ENCODE assay signal across 24 cellular contexts in the genomic region with DNA sequence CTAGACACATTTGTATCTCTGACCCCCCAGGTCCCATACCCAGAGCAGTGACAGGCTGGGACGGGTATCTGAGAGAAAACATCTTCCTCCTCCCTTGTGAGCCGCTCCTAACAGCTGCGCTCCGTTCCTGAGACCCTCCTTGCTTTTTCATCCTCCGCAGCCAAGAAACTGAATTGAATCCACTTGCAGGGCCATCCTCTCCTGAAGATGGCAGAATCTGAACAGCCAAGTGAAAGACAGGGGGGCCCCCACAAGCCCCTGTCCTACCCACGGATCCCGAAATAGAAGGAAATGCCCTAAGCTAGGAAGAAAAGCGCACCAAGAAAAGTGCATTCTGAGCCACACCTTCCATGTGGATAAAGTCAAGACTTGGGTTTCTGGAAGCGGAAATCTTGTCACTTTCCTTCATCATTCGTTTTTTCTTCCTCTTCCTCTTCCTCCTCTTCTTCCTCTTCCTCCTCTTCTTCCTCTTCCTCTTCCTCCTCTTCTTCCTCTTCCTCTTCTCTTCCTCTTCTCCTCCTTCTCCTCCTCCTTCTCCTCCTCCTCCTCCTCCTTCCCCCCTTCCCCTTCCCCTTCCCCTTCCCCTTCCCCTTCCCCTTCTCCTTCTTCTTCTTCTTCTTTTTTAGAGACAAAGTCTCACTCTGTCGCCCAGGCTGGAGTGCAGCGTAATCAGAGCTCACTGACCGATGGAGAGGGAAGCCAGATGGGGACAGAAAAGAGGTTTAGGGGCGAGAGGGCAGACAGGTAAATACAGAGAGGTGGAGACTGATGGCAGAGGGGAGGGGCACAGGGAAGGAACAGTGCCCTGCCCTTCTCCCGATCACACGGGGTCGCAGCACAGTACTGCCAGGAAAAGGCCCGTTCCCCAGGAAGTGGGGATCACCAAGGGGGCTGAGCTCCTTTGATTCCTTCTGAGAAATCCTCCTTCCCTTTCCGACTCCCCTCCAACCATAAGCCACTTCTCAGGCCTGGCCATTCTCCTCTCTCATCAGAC.
DNase-seq lines count a peak whose midpoint lies in the region; ATAC-seq, FAIRE-seq and TF ChIP-seq lines count a peak whose summit lies in the region.
"Had no signal": no experiment of that assay in that cellular context is flagged by ENCODE, and none has a peak within 500 bp of the region (broad histone marks: within the 10 kb centered on the region; RNA-seq: fewer than 3 reads in every experiment).

No MANE protein-coding gene starts in this region.

- H3K4me3 ChIP-seq in HepG2 (replicated peaks in 1 of 3; ENCODE audit: insufficient read depth in 1 of 3, low read depth in 2 of 3, low read length in 3 of 3) (no peak overlapping the region), right lobe of liver (no peak overlapping the region), OCI-LY1 (ENCODE audit: low read depth, low read length, poor library complexity, severe bottlenecking) (no peak overlapping the region), smooth muscle cell (no peak overlapping the region)
- H3K4me3 ChIP-seq: BLaER1, cardiac muscle cell, esophagus squamous epithelium, gastrocnemius medialis had no signal

- H3K9ac ChIP-seq in HepG2 (ENCODE audit: insufficient read depth, low read depth, low read length) (no peak overlapping the region), OCI-LY1 (ENCODE audit: low read length) (no peak overlapping the region), smooth muscle cell (ENCODE audit: low read depth) (no peak overlapping the region)
- H3K9ac ChIP-seq: BLaER1, parathyroid adenoma had no signal

- TF ChIP-seq POLR2A in HepG2 (IDR thresholded peaks at IDR 0.05; ENCODE audit: insufficient read depth in 1 of 2, low read depth in 2 of 2, low read length in 2 of 2) (no peak), right lobe of liver (IDR thresholded peaks at IDR 0.05) (no peak)

- H3K4me1 ChIP-seq in HepG2 (ENCODE audit: insufficient read depth, low read length) (no peaks in the 10 kb centered on the region), right lobe of liver (no peaks in the 10 kb centered on the region), OCI-LY1 (ENCODE audit: insufficient read depth, low read length, severe bottlenecking) (no peaks in the 10 kb centered on the region), smooth muscle cell (ENCODE audit: low read depth) (no peaks in the 10 kb centered on the region)
- H3K4me1 ChIP-seq: BLaER1, esophagus squamous epithelium, gastrocnemius medialis, parathyroid adenoma, testis had no signal

- TF ChIP-seq CTCF in HepG2 (CRISPR knock-in tag; IDR thresholded peaks at IDR 0.05) (no peak), right lobe of liver (IDR thresholded peaks at IDR 0.05) (no peak), OCI-LY1 (IDR thresholded peaks at IDR 0.05; ENCODE audit: low read length) (peak; percentile 15; the same call in 1 of the 2 replicates), smooth muscle cell (IDR thresholded peaks at IDR 0.05; ENCODE audit: borderline replicate concordance, insufficient read depth, poor library complexity, severe bottlenecking) (no peak)

- DNase-seq in HepG2 (ENCODE audit: low spot score) = no peak
- no peak for DNase-seq in right lobe of liver
- DNase-seq in iPS-NIHi7 (ENCODE audit: extremely low spot score) = peak; percentile 54
- DNase-seq in smooth muscle cell (lab: John Stamatoyannopoulos, UW; ENCODE audit: unreplicated experiment) = no peak
- DNase-seq in NCI-H2029 (lab: John Stamatoyannopoulos, UW) = no peak
- no peak for DNase-seq in NCI-H146 (lab: John Stamatoyannopoulos, UW)
- DNase-seq in ureter (ENCODE audit: low spot score) = no peak
- DNase-seq: aorta; cortex of kidney; esophagus squamous epithelium; gastrocnemius medialis; left cardiac atrium; NCI-H1417 treated with DMSO at 0.1 percent for 48 hours; NCI-H526; right cardiac atrium; stimulated activated CD4-positive, alpha-beta T cell treated with anti-CD3 and anti-CD28 coated beads, Interleukin-4, amount 100 ng/mL, for 4 hours; stimulated activated naive CD4-positive, alpha-beta T cell treated with Interleukin-2 at 50 U/mL for 16 hours; T-helper 2 cell; testis had no signal

- BruUV-seq in HepG2 (replicated peaks; lab: Mats Ljungman, UMichigan) = no TSS peak

- H3K36me3 ChIP-seq in HepG2 (replicated peaks in 1 of 2; ENCODE audit: control insufficient read depth in 1 of 2, insufficient read depth in 2 of 2, low read length in 2 of 2) = no peaks in the 10 kb centered on the region
- H3K36me3 ChIP-seq in right lobe of liver = no peaks in the 10 kb centered on the region
- no peaks in the 10 kb centered on the region for H3K36me3 ChIP-seq in OCI-LY1 (ENCODE audit: insufficient read depth, low read length)
- no peaks in the 10 kb centered on the region for H3K36me3 ChIP-seq in smooth muscle cell (ENCODE audit: low read depth)
- H3K36me3 ChIP-seq: BLaER1, cardiac muscle cell, esophagus squamous epithelium, gastrocnemius medialis had no signal

- H3K9me3 ChIP-seq in HepG2 (ENCODE audit: low read length) = no peaks in the 10 kb centered on the region
- H3K9me3 ChIP-seq in right lobe of liver = no peaks in the 10 kb centered on the region
- no peaks in the 10 kb centered on the region for H3K9me3 ChIP-seq in OCI-LY1 (ENCODE audit: low read length)
- H3K9me3 ChIP-seq in smooth muscle cell (replicated peaks; ENCODE audit: low read depth) = no peaks in the 10 kb centered on the region
- H3K9me3 ChIP-seq: BLaER1, esophagus squamous epithelium, gastrocnemius medialis, testis had no signal

- H3K79me2 ChIP-seq in HepG2 (ENCODE audit: insufficient read depth, low read length) = no peaks in the 10 kb centered on the region
- no peaks in the 10 kb centered on the region for H3K79me2 ChIP-seq in OCI-LY1 (ENCODE audit: insufficient read depth, low read length)
- no peaks in the 10 kb centered on the region for H3K79me2 ChIP-seq in smooth muscle cell (ENCODE audit: low read depth)
- H3K79me2 ChIP-seq: parathyroid adenoma had no signal

- H4K20me1 ChIP-seq in HepG2 (ENCODE audit: insufficient read depth, low read length) (no peaks in the 10 kb centered on the region), OCI-LY1 (ENCODE audit: insufficient read depth, low read length) (no peaks in the 10 kb centered on the region), smooth muscle cell (ENCODE audit: low read depth) (no peaks in the 10 kb centered on the region)
- H4K20me1 ChIP-seq: BLaER1 had no signal

- no peaks in the 10 kb centered on the region for H3K9me2 ChIP-seq in OCI-LY1 (ENCODE audit: low read depth, low read length)

- H3K27me3 ChIP-seq in HepG2 (ENCODE audit: control insufficient read depth in 1 of 2, insufficient read depth in 2 of 2, low read length in 2 of 2) (peaks cover 1 to 45% of the 10 kb centered on the region in 2 experiments; a peak in 4 of 5 replicates), right lobe of liver (no peaks in the 10 kb centered on the region), OCI-LY1 (ENCODE audit: insufficient read depth, low read length) (no peaks in the 10 kb centered on the region), smooth muscle cell (ENCODE audit: low read depth) (peaks cover 24% of the 10 kb centered on the region)
- H3K27me3 ChIP-seq: BLaER1, gastrocnemius medialis, testis had no signal

- ATAC-seq in HepG2 (no peak), right lobe of liver (no peak)
- ATAC-seq: activated naive CD4-positive, alpha-beta T cell treated with anti-CD3 and anti-CD28 coated beads, Interleukin-2, amount 50 U/mL, for 72 hours; gastrocnemius medialis; left cardiac atrium; right cardiac atrium had no signal

- no peak for TF ChIP-seq RAD21 in HepG2 (CRISPR knock-in tag; IDR thresholded peaks at IDR 0.05)

- no peaks in the 10 kb centered on the region for H3F3A ChIP-seq in OCI-LY1 (ENCODE audit: insufficient read depth, low read length)
- no peaks in the 10 kb centered on the region for H3F3A ChIP-seq in smooth muscle cell (ENCODE audit: low read depth)

- no peak for FAIRE-seq in HepG2 (lab: Jason Lieb, UNC)

- POLR2A ChIA-PET in HepG2 (lab: Yijun Ruan, JAX) = no interaction called here

- in situ Hi-C loops in HepG2 (cut with HindIII; ENCODE audit: extremely low pct_ligation_motif_present, low pct_unique_long_range_greater_than_20kb) = no loop called here

- TF ChIP-seq EP300 in HepG2 (IDR thresholded peaks at IDR 0.05; ENCODE audit: low read depth in 2 of 2, low read length in 2 of 2) (no peak), HepG2 (CRISPR knock-in tag; IDR thresholded peaks at IDR 0.05; ENCODE audit: borderline replicate concordance) (no peak)

- no peak overlapping the region for H3K27ac ChIP-seq in HepG2 (ENCODE audit: extremely low read length, insufficient read depth, low read length)
- H3K27ac ChIP-seq in right lobe of liver = no peak overlapping the region
- H3K27ac ChIP-seq in OCI-LY1 (ENCODE audit: low read depth, low read length, poor library complexity, severe bottlenecking) = no peak overlapping the region
- no peak overlapping the region for H3K27ac ChIP-seq in smooth muscle cell (ENCODE audit: low read depth)
- H3K27ac ChIP-seq: BLaER1, cardiac muscle cell, esophagus squamous epithelium, gastrocnemius medialis, parathyroid adenoma, testis had no signal

- H3K4me2 ChIP-seq in HepG2 (ENCODE audit: low read depth, low read length) (no peak overlapping the region), OCI-LY1 (ENCODE audit: low read length) (no peak overlapping the region; the same call in 1 of the 2 replicates), smooth muscle cell (peak overlapping the region; percentile 24)
- H3K4me2 ChIP-seq: BLaER1 had no signal

- H2AFZ ChIP-seq in HepG2 (ENCODE audit: low read length) (no peak overlapping the region), OCI-LY1 (ENCODE audit: low read length) (no peak overlapping the region), smooth muscle cell (ENCODE audit: low read depth) (no peak overlapping the region)
- H2AFZ ChIP-seq: parathyroid adenoma had no signal

- CTCF ChIA-PET in HepG2 (lab: Yijun Ruan, JAX; ENCODE audit: low intra/inter-chr PET ratio, low total read pairs) = no interaction called here

- 41% methylated on average over 19 of the region's 19 CpGs for WGBS in HepG2 (ENCODE audit: low lambda C conversion rate)
- WGBS in right lobe of liver (ENCODE audit: insufficient coverage, low coverage, low lambda C conversion rate, missing lambda C conversion rate) = 23% methylated on average over 15 of the region's 19 CpGs
- WGBS in smooth muscle cell (ENCODE audit: low lambda C conversion rate) = 66% methylated on average over 19 of the region's 19 CpGs

- intact Hi-C loops in HepG2 (cut with micrococcal nuclease; ENCODE audit: unreplicated experiment) = no loop called here
- intact Hi-C loops in right lobe of liver (cut with DNase I) = no loop called here

TF ChIP-seq in HepG2, 621 proteins besides CTCF, POLR2A, EP300 and RAD21 (continues in another document):
- no peak for TF ChIP-seq GPN1 (CRISPR knock-in tag; IDR thresholded peaks at IDR 0.05; ENCODE audit: borderline replicate concordance)
